Comparison of ENCODE assay signal across 22 cellular contexts in the genomic region with DNA sequence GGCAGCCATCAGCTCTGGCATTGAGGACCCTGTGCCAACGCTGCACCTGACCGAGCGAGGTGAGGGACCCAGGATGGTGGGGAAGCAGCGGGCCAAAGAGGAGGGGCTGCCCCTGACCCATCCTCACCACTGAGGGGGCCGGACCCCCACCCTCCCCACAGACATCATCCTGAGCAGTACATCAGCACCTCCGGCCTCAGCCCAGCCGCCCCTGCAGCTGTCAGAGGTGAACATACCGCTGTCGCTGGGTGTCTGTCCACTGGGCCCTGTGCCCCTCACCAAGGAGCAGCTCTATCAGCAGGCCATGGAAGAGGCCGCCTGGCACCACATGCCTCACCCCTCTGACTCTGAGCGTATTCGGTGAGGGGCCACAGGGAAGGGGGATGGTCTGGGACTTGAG. TPM values are rescaled to one million over a fixed set of nuclear protein-coding genes. Genes with fewer than 3 reads are reported as not detected.
"Had no signal": no experiment of that assay in that cellular context is flagged by ENCODE, and none has a peak within 500 bp of the region (broad histone marks: within the 10 kb centered on the region; RNA-seq: fewer than 3 reads in every experiment).

No MANE protein-coding gene starts in this region.

- ATAC-seq: T-cell had no signal

- H3K27ac Mint-ChIP-seq: T-cell had no signal

- H3K27me3 Mint-ChIP-seq: T-cell had no signal

- H3K9me3 Mint-ChIP-seq: T-cell had no signal

- H3K4me3 ChIP-seq: MG63 had no signal

- H3K4me2 ChIP-seq: SK-N-SH had no signal

- H3K4me3 Mint-ChIP-seq: T-cell had no signal

- H3K9me3 ChIP-seq: MG63, SK-N-SH had no signal

- H3K27ac ChIP-seq: HL-60 had no signal

- DNase-seq: Karpas-422, KG1, MG63, NCI-H1105, NCI-H1417, NCI-H1436 treated with DMSO at 0.1 percent for 48 hours, NCI-H1694, NCI-H187 treated with DMSO at 0.1 percent for 48 hours, NCI-H2029 treated with DMSO at 0.1 percent for 48 hours, NCI-H2227 treated with DMSO at 0.1 percent for 48 hours, NCI-H524, NCI-H526 treated with DMSO at 0.1 percent for 48 hours, NCI-H774, RPMI8226, SHP77, SK-N-SH, SW 1271, T-cell had no signal

- H3K9ac ChIP-seq: SK-N-SH had no signal

- H3K27me3 ChIP-seq: MG63 had no signal

- FAIRE-seq: HTR-8/SVneo, RCC 7860 had no signal

RNA-seq across cellular contexts. Expression of gene TMC4, which starts 20.7 kb away (rescaled TPM):
- total RNA-seq: SK-MEL-5 had no signal
